Comparison of ENCODE assay signal across 1 cellular context in genomic region chr1:155131285-155131684, GRCh38.
TF ChIP-seq lines count a peak whose summit lies in the region.

No MANE protein-coding gene starts in this region.

TF ChIP-seq in K562, 482 proteins besides CTCF, POLR2A, EP300 and RAD21:
- TF ChIP-seq MBD2 (IDR thresholded peaks at IDR 0.05; ENCODE audit: borderline replicate concordance, low read depth) (0 out of 2 replicates have a peak, but pooled peaks have one; percentile 22), ELK1 (CRISPR knock-in tag; IDR thresholded peaks at IDR 0.05) (no peak)
